In genomic region chr2:45055261-45055660, GRCh38 we compare ENCODE assay signal across 20 cellular contexts. TPM values are rescaled to one million over a fixed set of nuclear protein-coding genes. Genes with fewer than 3 reads are reported as not detected.
"Had no signal": no experiment of that assay in that cellular context is flagged by ENCODE, and none has a peak within 500 bp of the region (broad histone marks: within the 10 kb centered on the region; RNA-seq: fewer than 3 reads in every experiment).

No MANE protein-coding gene starts in this region.

- H3K4me3 ChIP-seq: esophagus muscularis mucosa, heart left ventricle, lower lobe of right lung, skin epidermis, tibial artery, uterus had no signal

- H3K9ac ChIP-seq: parathyroid adenoma had no signal

- DNase-seq: activated CD4-positive, alpha-beta T cell treated with anti-CD3 and anti-CD28 coated beads, Interleukin-2, amount 10 ng/mL, durations not matched to agents 7 days and 5 days; activated CD8-positive, alpha-beta memory T cell treated with anti-CD3 and anti-CD28 coated beads for 24 hours; activated gamma-delta T cell treated with Interleukin-2 at 50 U/mL for 16 hours; amniotic stem cell; heart left ventricle; left cardiac atrium; lower lobe of right lung; retina; stimulated activated CD4-positive, alpha-beta T cell treated with anti-CD3 and anti-CD28 coated beads, Interleukin-15, amount 100 ng/mL, for 24 hours; stimulated activated CD4-positive, alpha-beta T cell treated with anti-CD3 and anti-CD28 coated beads, Interleukin-4, amount 100 ng/mL, for 1 hour; stimulated activated naive CD4-positive, alpha-beta T cell; T-helper 2 cell; tibial artery; uterus had no signal

- FAIRE-seq: colon, frontal cortex, TTC549 had no signal

- H3K27me3 ChIP-seq: esophagus muscularis mucosa, heart left ventricle, tibial artery, uterus had no signal

- H3K27ac ChIP-seq: esophagus muscularis mucosa, heart left ventricle, lower lobe of right lung, parathyroid adenoma, skin epidermis, tibial artery, uterus had no signal

- H3K9me3 ChIP-seq: esophagus muscularis mucosa, heart left ventricle, lower lobe of right lung, tibial artery, uterus had no signal

- H2AFZ ChIP-seq: parathyroid adenoma had no signal

- H3K4me1 ChIP-seq: esophagus muscularis mucosa, heart left ventricle, lower lobe of right lung, parathyroid adenoma, tibial artery, uterus had no signal

- ATAC-seq: heart left ventricle, left cardiac atrium, lower lobe of right lung had no signal

- H3K36me3 ChIP-seq: esophagus muscularis mucosa, heart left ventricle, lower lobe of right lung, tibial artery, uterus had no signal

- H3K79me2 ChIP-seq: parathyroid adenoma had no signal

RNA-seq across cellular contexts. Expression of gene SIX2, which starts 46.0 kb away (rescaled TPM):
- total RNA-seq: activated CD4-positive, alpha-beta T cell treated with anti-CD3 and anti-CD28 coated beads, Interleukin-2, amount 10 ng/mL, durations not matched to agents 7 days and 5 days had no signal
